8 cellular contexts compared by ENCODE assay signal in the genomic region with DNA sequence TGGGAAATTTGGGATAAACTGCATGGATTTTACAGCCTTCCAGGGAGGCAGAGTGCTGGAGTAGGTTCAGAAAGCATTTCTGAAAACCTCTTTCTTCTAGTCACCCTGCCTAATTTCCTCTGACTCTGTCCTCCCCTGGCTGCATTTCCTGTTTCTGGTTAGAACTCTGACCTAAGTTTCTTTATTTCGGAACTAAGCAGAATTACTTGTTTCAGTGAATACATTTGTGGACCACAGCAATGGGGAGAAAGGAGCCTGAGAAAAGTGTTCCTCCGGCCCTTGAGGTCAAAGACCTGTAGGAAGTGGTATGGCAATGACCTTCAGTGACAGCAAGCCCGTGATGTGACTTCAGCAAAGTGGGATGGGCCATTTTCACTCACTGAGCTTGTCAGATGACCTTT.
DNase-seq lines count a peak whose midpoint lies in the region; ATAC-seq lines count a peak whose summit lies in the region.

No MANE protein-coding gene starts in this region.

- no peaks in the 10 kb centered on the region for H3K27me3 Mint-ChIP-seq in T-helper 2 cell treated with Interferon-gamma antibody and Interleukin-4, amounts not matched to agents 5 μg/mL and 100 μg/mL, for 36 hours (ENCODE audit: low read depth)

- intact Hi-C loops in left colon (cut with DNase I, micrococcal nuclease): no loop called here

- H3K4me1 Mint-ChIP-seq in T-helper 2 cell treated with Interferon-gamma antibody and Interleukin-4, amounts not matched to agents 5 μg/mL and 100 μg/mL, for 36 hours (ENCODE audit: low read depth): peaks cover 52% of the 10 kb centered on the region

- H3K9me3 Mint-ChIP-seq in T-helper 2 cell treated with Interferon-gamma antibody and Interleukin-4, amounts not matched to agents 5 μg/mL and 100 μg/mL, for 36 hours: peaks cover 21% of the 10 kb centered on the region

- peak; percentile 41 for DNase-seq in NOMO-1 treated with DMSO at 0.1 percent for 48 hours (lab: John Stamatoyannopoulos, UW; ENCODE audit: unreplicated experiment)
- no peak for DNase-seq in NOMO-1 treated with dmso at 0.1 percent for 144 hours (lab: John Stamatoyannopoulos, UW; ENCODE audit: unreplicated experiment)
- peak; percentile 85 for DNase-seq in T-helper 2 cell treated with Interferon-gamma antibody and Interleukin-4, amounts not matched to agents 5 μg/mL and 100 μg/mL, for 36 hours (ENCODE audit: low spot score)
- peak; percentile 26 for DNase-seq in renal cortical epithelial cell (ENCODE audit: low read depth)
- no peak for DNase-seq in NCI-H128 (lab: John Stamatoyannopoulos, UW; ENCODE audit: unreplicated experiment)
- DNase-seq in DMS 273 (lab: John Stamatoyannopoulos, UW; ENCODE audit: unreplicated experiment): no peak
- no peak for DNase-seq in left colon

- peaks cover 2% of the 10 kb centered on the region for H3K36me3 Mint-ChIP-seq in T-helper 2 cell treated with Interferon-gamma antibody and Interleukin-4, amounts not matched to agents 5 μg/mL and 100 μg/mL, for 36 hours (ENCODE audit: low read depth)

- ATAC-seq in HG02981 (IDR thresholded peaks at IDR 0.05; ENCODE audit: unreplicated experiment) (peak; percentile 36), left colon (no peak)

- peak overlapping the region; percentile 58 for H3K4me3 Mint-ChIP-seq in T-helper 2 cell treated with Interferon-gamma antibody and Interleukin-4, amounts not matched to agents 5 μg/mL and 100 μg/mL, for 36 hours

- H3K27ac Mint-ChIP-seq in T-helper 2 cell treated with Interferon-gamma antibody and Interleukin-4, amounts not matched to agents 5 μg/mL and 100 μg/mL, for 36 hours: peak overlapping the region; percentile 73

Comparison
In these comparisons a context has a peak if more than half of its experiments do, and no peak if none do; other contexts are left out.
1. DNase-seq: peak in NOMO-1 treated with DMSO at 0.1 percent for 48 hours (single experiment), T-helper 2 cell treated with Interferon-gamma antibody and Interleukin-4, amounts not matched to agents 5 μg/mL and 100 μg/mL, for 36 hours (single experiment) and renal cortical epithelial cell (single experiment); none in NOMO-1 treated with dmso at 0.1 percent for 144 hours (single experiment), NCI-H128 (single experiment), DMS 273 (single experiment) and left colon (0 of 2).